8 cellular contexts compared by ENCODE assay signal in the genomic region with DNA sequence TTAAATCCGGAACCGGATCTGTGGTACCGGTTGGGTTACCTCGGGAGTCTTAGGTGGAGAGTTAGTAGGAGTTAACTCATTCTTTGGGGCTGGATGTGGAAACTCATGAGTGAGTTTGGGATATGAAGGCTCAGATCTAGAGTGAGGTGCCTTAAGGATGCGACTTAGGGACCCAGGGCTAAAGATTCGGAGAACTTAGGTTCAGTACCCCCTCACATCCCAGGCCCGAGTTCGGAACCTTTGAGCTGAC. TPM values are rescaled to one million over a fixed set of nuclear protein-coding genes. Genes with fewer than 3 reads are reported as not detected.
DNase-seq lines count a peak whose midpoint lies in the region; ATAC-seq and TF ChIP-seq lines count a peak whose summit lies in the region.

No MANE protein-coding gene starts in this region.

- no peaks in the 10 kb centered on the region for H3K27me3 ChIP-seq in HL-60 (ENCODE audit: insufficient read depth, poor library complexity, severe bottlenecking)

- H3K4me3 ChIP-seq in HL-60 (replicated peaks; ENCODE audit: insufficient read depth, low read length): peak overlapping the region; percentile 39
- peak overlapping the region; percentile 57 for H3K4me3 ChIP-seq in iPS-11a (ENCODE audit: low read depth, low read length)

- H3K27me3 Mint-ChIP-seq in activated T-helper 17 cell treated with anti-CD3 and anti-CD28 coated beads, Interleukin-2, amount 50 U/mL, for 72 hours: no peaks in the 10 kb centered on the region
- no peaks in the 10 kb centered on the region for H3K27me3 Mint-ChIP-seq in stimulated activated naive B cell treated with anti-CD40 and anti-IgM and Interleukin-4, amounts not matched to agents 10 μg/mL and 1 μg/mL and 100 μg/mL, for 72 hours

- H3K9me3 Mint-ChIP-seq in activated T-helper 17 cell treated with anti-CD3 and anti-CD28 coated beads, Interleukin-2, amount 50 U/mL, for 72 hours: no peaks in the 10 kb centered on the region
- H3K9me3 Mint-ChIP-seq in stimulated activated naive B cell treated with anti-CD40 and anti-IgM and Interleukin-4, amounts not matched to agents 10 μg/mL and 1 μg/mL and 100 μg/mL, for 72 hours: peaks cover 0 to 2% of the 10 kb centered on the region in 2 donors

- ATAC-seq in activated T-helper 17 cell treated with anti-CD3 and anti-CD28 coated beads, Interleukin-2, amount 50 U/mL, for 72 hours (replicated peaks): no peak
- ATAC-seq in stimulated activated naive B cell treated with anti-CD40 and anti-IgM and Interleukin-4, amounts not matched to agents 10 μg/mL and 1 μg/mL and 100 μg/mL, for 72 hours (replicated peaks): peak; percentile 1 to 2
- ATAC-seq in HG02884 (IDR thresholded peaks at IDR 0.05; ENCODE audit: unreplicated experiment): no peak

- peak overlapping the region; percentile 97 for H3K27ac Mint-ChIP-seq in activated T-helper 17 cell treated with anti-CD3 and anti-CD28 coated beads, Interleukin-2, amount 50 U/mL, for 72 hours
- H3K27ac Mint-ChIP-seq in stimulated activated naive B cell treated with anti-CD40 and anti-IgM and Interleukin-4, amounts not matched to agents 10 μg/mL and 1 μg/mL and 100 μg/mL, for 72 hours: peak overlapping the region; percentile 99

- peak overlapping the region; percentile 93 for H3K27ac ChIP-seq in HL-60 (replicated peaks)

- no peak for TF ChIP-seq CTCF in HL-60 (IDR thresholded peaks at IDR 0.05; ENCODE audit: insufficient read depth, low read length)

- H3K4me1 Mint-ChIP-seq in activated T-helper 17 cell treated with anti-CD3 and anti-CD28 coated beads, Interleukin-2, amount 50 U/mL, for 72 hours: peaks cover 14% of the 10 kb centered on the region
- peaks cover 23 to 42% of the 10 kb centered on the region in 2 donors for H3K4me1 Mint-ChIP-seq in stimulated activated naive B cell treated with anti-CD40 and anti-IgM and Interleukin-4, amounts not matched to agents 10 μg/mL and 1 μg/mL and 100 μg/mL, for 72 hours

- peaks cover 52% of the 10 kb centered on the region for H3K36me3 Mint-ChIP-seq in activated T-helper 17 cell treated with anti-CD3 and anti-CD28 coated beads, Interleukin-2, amount 50 U/mL, for 72 hours (ENCODE audit: low read depth)
- H3K36me3 Mint-ChIP-seq in stimulated activated naive B cell treated with anti-CD40 and anti-IgM and Interleukin-4, amounts not matched to agents 10 μg/mL and 1 μg/mL and 100 μg/mL, for 72 hours: peaks cover 32 to 40% of the 10 kb centered on the region in 2 donors

- H3K4me3 Mint-ChIP-seq in activated T-helper 17 cell treated with anti-CD3 and anti-CD28 coated beads, Interleukin-2, amount 50 U/mL, for 72 hours: peak overlapping the region; percentile 97
- H3K4me3 Mint-ChIP-seq in stimulated activated naive B cell treated with anti-CD40 and anti-IgM and Interleukin-4, amounts not matched to agents 10 μg/mL and 1 μg/mL and 100 μg/mL, for 72 hours: peak overlapping the region; percentile 85 to 99

- DNase-seq in HL-60 (ENCODE audit: low read depth in 1 of 2, low spot score in 1 of 2): peak in 1 of 2 experiments; percentile 12
- DNase-seq in stimulated activated naive B cell treated with anti-CD40 and anti-IgM and Interleukin-4, amounts not matched to agents 10 μg/mL and 1 μg/mL and 100 μg/mL, for 72 hours: no peak
- DNase-seq in NCI-H524 treated with DMSO at 0.1 percent for 48 hours (lab: John Stamatoyannopoulos, UW): no peak
- no peak for DNase-seq in NCI-H82 (lab: John Stamatoyannopoulos, UW)
- no peak for DNase-seq in GM03348 (ENCODE audit: low spot score)

RNA-seq across cellular contexts. Expression of a gene that starts 0.3 kb away (rescaled TPM):
- total RNA-seq in activated T-helper 17 cell treated with anti-CD3 and anti-CD28 coated beads, Interleukin-2, amount 50 U/mL, for 72 hours: 10 to 100 TPM; 13.0 to 16.6 TPM

RNA-seq across cellular contexts. Expression of a gene that starts 1.0 kb away (rescaled TPM):
- total RNA-seq in activated T-helper 17 cell treated with anti-CD3 and anti-CD28 coated beads, Interleukin-2, amount 50 U/mL, for 72 hours: 100 to 1,000 TPM; 171 to 175 TPM

RNA-seq across cellular contexts. Expression of a gene that starts 25.4 kb away (rescaled TPM):
- total RNA-seq in activated T-helper 17 cell treated with anti-CD3 and anti-CD28 coated beads, Interleukin-2, amount 50 U/mL, for 72 hours: 1 to 10 TPM in 1 of 2 donors, not detected in 1; 5.7 TPM

RNA-seq across cellular contexts. Expression of a gene that starts 28.1 kb away (rescaled TPM):
- total RNA-seq in activated T-helper 17 cell treated with anti-CD3 and anti-CD28 coated beads, Interleukin-2, amount 50 U/mL, for 72 hours: 10 to 100 TPM; 29.0 to 31.3 TPM

RNA-seq across cellular contexts. Expression of a gene that starts 33.0 kb away (rescaled TPM):
- total RNA-seq in activated T-helper 17 cell treated with anti-CD3 and anti-CD28 coated beads, Interleukin-2, amount 50 U/mL, for 72 hours: 10 to 100 TPM in 1 of 2 donors, 1 to 10 TPM in 1; 7.0 to 14.5 TPM

Comparison
In these comparisons a context has a peak if more than half of its experiments do, and no peak if none do; other contexts are left out.
1. ATAC-seq: peak in stimulated activated naive B cell treated with anti-CD40 and anti-IgM and Interleukin-4, amounts not matched to agents 10 μg/mL and 1 μg/mL and 100 μg/mL, for 72 hours (2 of 2); none in activated T-helper 17 cell treated with anti-CD3 and anti-CD28 coated beads, Interleukin-2, amount 50 U/mL, for 72 hours (single experiment) and HG02884 (single experiment).